In the genomic region with DNA sequence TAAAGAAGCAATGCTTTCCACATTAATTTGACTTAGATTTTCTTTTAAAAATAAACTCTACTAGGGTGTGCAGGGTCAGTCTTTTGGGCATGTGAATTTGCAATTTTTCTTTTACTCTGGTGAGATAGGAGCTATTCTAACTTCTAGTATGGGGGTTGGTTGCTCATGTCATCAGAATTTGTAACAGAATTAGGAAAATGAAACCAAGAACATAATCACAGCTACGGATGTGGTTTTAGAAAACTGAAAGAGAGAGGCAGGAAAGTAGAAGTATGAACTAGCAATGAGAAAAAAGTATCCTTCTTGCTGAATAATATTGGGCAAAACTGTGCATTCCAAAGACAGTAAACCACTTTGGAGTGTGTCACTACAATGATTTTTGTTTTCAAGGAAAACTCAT, we compare ENCODE assay signal across 11 cellular contexts. TPM values are rescaled to one million over a fixed set of nuclear protein-coding genes. Genes with fewer than 3 reads are reported as not detected.
DNase-seq lines count a peak whose midpoint lies in the region; ATAC-seq, FAIRE-seq and TF ChIP-seq lines count a peak whose summit lies in the region.
"Had no signal": no experiment of that assay in that cellular context is flagged by ENCODE, and none has a peak within 500 bp of the region (broad histone marks: within the 10 kb centered on the region; RNA-seq: fewer than 3 reads in every experiment).

No MANE protein-coding gene starts in this region.

- H3K27ac Mint-ChIP-seq in effector memory CD8-positive, alpha-beta T cell: peak overlapping the region; percentile 39 to 93

- intact Hi-C loops in kidney (cut with DNase I): no loop called here

- H3K36me3 Mint-ChIP-seq in effector memory CD8-positive, alpha-beta T cell (ENCODE audit: insufficient read depth): peaks cover 10% of the 10 kb centered on the region

- H3K4me3 Mint-ChIP-seq in effector memory CD8-positive, alpha-beta T cell: peak overlapping the region; percentile 30 to 69

- H3K27me3 Mint-ChIP-seq in effector memory CD8-positive, alpha-beta T cell: no peaks in the 10 kb centered on the region

- FAIRE-seq in kidney (lab: Jason Lieb, UNC): no peak

- ATAC-seq in GM18498 (IDR thresholded peaks at IDR 0.05; ENCODE audit: unreplicated experiment) (peak; percentile 82), GM21381 (IDR thresholded peaks at IDR 0.05; ENCODE audit: unreplicated experiment) (peak; percentile 98), HG03565 (IDR thresholded peaks at IDR 0.05; ENCODE audit: unreplicated experiment) (peak; percentile 72), HG03139 (IDR thresholded peaks at IDR 0.05; ENCODE audit: unreplicated experiment) (no peak), HG02763 (IDR thresholded peaks at IDR 0.05; ENCODE audit: unreplicated experiment) (no peak)
- ATAC-seq in effector memory CD8-positive, alpha-beta T cell (replicated peaks): peak; percentile 88
- ATAC-seq: esophagus mucosa had no signal

- no peaks in the 10 kb centered on the region for H3K9me3 ChIP-seq in kidney (ENCODE audit: control insufficient read depth in 1 of 2, low read length in 2 of 2)
- H3K9me3 ChIP-seq: vagina had no signal

- no peaks in the 10 kb centered on the region for H3K9me3 Mint-ChIP-seq in effector memory CD8-positive, alpha-beta T cell

- no peak for DNase-seq in effector memory CD8-positive, alpha-beta T cell
- DNase-seq in NCI-H2081 treated with DMSO at 0.1 percent for 48 hours (lab: John Stamatoyannopoulos, UW): no peak
- no peak for DNase-seq in kidney
- DNase-seq: NCI-H2107 had no signal

- peaks cover 17 to 29% of the 10 kb centered on the region in 2 donors for H3K36me3 ChIP-seq in kidney (ENCODE audit: control insufficient read depth in 1 of 2, insufficient read depth in 2 of 2, low read length in 2 of 2)

- H3K4me3 ChIP-seq in kidney (ENCODE audit: low read length in 2 of 2): no peak overlapping the region
- H3K4me3 ChIP-seq: vagina had no signal

- no peak overlapping the region for H3K27ac ChIP-seq in kidney (ENCODE audit: low read depth in 2 of 2, low read length in 2 of 2)
- H3K27ac ChIP-seq: vagina had no signal

- H3K4me1 ChIP-seq in kidney (ENCODE audit: control insufficient read depth in 1 of 2, insufficient read depth in 1 of 2, low read depth in 1 of 2, low read length in 2 of 2): no peaks in the 10 kb centered on the region
- H3K4me1 ChIP-seq: vagina had no signal

- no peak for TF ChIP-seq CTCF in kidney (IDR thresholded peaks at IDR 0.05; ENCODE audit: borderline replicate concordance, extremely low read depth, insufficient read depth)

- H3K9ac ChIP-seq in kidney (ENCODE audit: low read length in 2 of 2): no peak overlapping the region

- H3K4me1 Mint-ChIP-seq in effector memory CD8-positive, alpha-beta T cell (ENCODE audit: low read depth in 2 of 2): peaks cover 16 to 25% of the 10 kb centered on the region in 2 donors

RNA-seq across cellular contexts. Expression of gene ADPGK, which starts 43.4 kb away (rescaled TPM):
- 42.5 TPM for total RNA-seq in kidney
- polyA plus RNA-seq in kidney (ENCODE audit: insufficient read depth, low read depth, low replicate concordance): 23.9 TPM

RNA-seq across cellular contexts. Expression of gene BBS4, which starts 54.2 kb away (rescaled TPM):
- total RNA-seq in kidney: 29.3 TPM
- 17.2 TPM for polyA plus RNA-seq in kidney (ENCODE audit: insufficient read depth, low read depth, low replicate concordance)

RNA-seq across cellular contexts. Expression of gene HIGD2B, which starts 54.2 kb away (rescaled TPM):
- total RNA-seq in kidney: not detected
- not detected for polyA plus RNA-seq in kidney (ENCODE audit: insufficient read depth, low read depth, low replicate concordance)
- total RNA-seq: esophagus mucosa, vagina had no signal

Comparison
In these comparisons a context has a peak if more than half of its experiments do, and no peak if none do; other contexts are left out.
1. ATAC-seq: peak in GM18498 (single experiment), GM21381 (single experiment), HG03565 (single experiment) and effector memory CD8-positive, alpha-beta T cell (single experiment); none in HG03139 (single experiment) and HG02763 (single experiment).